ENCODE assay signal across 17 cellular contexts in the genomic region with DNA sequence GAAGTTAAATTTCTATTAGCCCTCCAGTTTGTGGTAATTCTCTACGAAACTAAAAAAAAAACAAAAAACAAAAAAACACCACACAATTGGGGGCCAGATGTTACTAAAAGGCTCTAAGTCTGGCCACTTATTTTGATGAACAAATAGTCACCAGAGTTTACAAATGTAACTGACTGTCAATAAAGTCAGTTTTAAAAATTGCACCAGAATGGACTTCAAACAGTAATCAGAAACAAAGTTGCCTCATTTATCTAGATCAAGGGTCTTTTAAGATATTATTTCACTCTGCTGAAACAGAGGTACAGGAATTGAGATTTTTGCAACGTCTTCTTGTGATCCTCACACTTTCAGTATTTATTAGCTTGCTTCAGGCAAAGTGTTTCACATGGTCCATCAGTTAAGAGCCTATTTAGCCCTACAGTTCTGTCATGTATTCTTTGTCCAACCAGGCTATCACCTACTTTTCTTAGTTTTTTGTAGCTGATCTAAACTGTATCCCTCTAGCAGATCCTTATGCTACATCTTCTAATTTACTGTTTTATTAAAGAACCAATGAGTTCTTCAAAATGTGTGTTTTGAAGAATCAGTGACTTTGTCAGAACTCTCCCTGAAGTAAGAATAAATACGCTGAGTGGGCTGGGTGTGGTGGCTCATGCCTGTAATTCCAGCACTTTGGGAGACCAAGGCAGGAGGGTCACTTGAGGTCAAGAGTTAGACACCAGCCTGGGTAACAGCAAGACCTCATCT.
DNase-seq lines count a peak whose midpoint lies in the region; ATAC-seq and TF ChIP-seq lines count a peak whose summit lies in the region.
"Had no signal": no experiment of that assay in that cellular context is flagged by ENCODE, and none has a peak within 500 bp of the region (broad histone marks: within the 10 kb centered on the region; RNA-seq: fewer than 3 reads in every experiment).

No MANE protein-coding gene starts in this region.

- TF ChIP-seq CTCF in HFFc6 (IDR thresholded peaks at IDR 0.05) (no peak), upper lobe of right lung (IDR thresholded peaks at IDR 0.05) (no peak)

- H4K8ac ChIP-seq in mesenchymal stem cell (ENCODE audit: low read length), result no peak overlapping the region

- H3K4ac ChIP-seq in mesenchymal stem cell (ENCODE audit: low read depth in 1 of 2, low read length in 2 of 2), result no peak overlapping the region

- H3K27ac Mint-ChIP-seq in HFFc6 (peak overlapping the region; percentile 45), T-cell (no peak overlapping the region)
- peak overlapping the region; percentile 26 to 77 for H3K27ac Mint-ChIP-seq in effector memory CD8-positive, alpha-beta T cell
- H3K27ac Mint-ChIP-seq: GM23338 had no signal

- H3K4me2 ChIP-seq in mesenchymal stem cell (ENCODE audit: low read length, poor library complexity, severe bottlenecking), result no peak overlapping the region
- H3K4me2 ChIP-seq: GM23338 had no signal

- H2BK5ac ChIP-seq in mesenchymal stem cell (ENCODE audit: low read depth, low read length, poor library complexity, severe bottlenecking), result peak overlapping the region; percentile 66

- H3K79me1 ChIP-seq in mesenchymal stem cell (replicated peaks; ENCODE audit: low read length, poor library complexity, severe bottlenecking), result peaks cover 16% of the 10 kb centered on the region

- intact Hi-C loops in upper lobe of right lung (cut with DNase I), result no loop called here

- no peak overlapping the region for H2BK15ac ChIP-seq in mesenchymal stem cell (ENCODE audit: low read depth, poor library complexity, severe bottlenecking)

- H3K27ac ChIP-seq in mesenchymal stem cell (ENCODE audit: low read length, poor library complexity, severe bottlenecking), result no peak overlapping the region
- no peak overlapping the region for H3K27ac ChIP-seq in upper lobe of right lung
- H3K27ac ChIP-seq: SJCRH30 had no signal

- no peak overlapping the region for H2BK120ac ChIP-seq in mesenchymal stem cell (ENCODE audit: low read depth, low read length)

- no peak overlapping the region for H3K4me3 Mint-ChIP-seq in HFFc6
- H3K4me3 Mint-ChIP-seq in effector memory CD8-positive, alpha-beta T cell, result no peak overlapping the region
- no peak overlapping the region for H3K4me3 Mint-ChIP-seq in T-cell
- H3K4me3 Mint-ChIP-seq: CD4-positive, alpha-beta memory T cell; GM23338 had no signal

- H3K4me1 ChIP-seq in mesenchymal stem cell (ENCODE audit: control insufficient read depth, insufficient read depth, low read depth, low read length) (peaks cover 5% of the 10 kb centered on the region), upper lobe of right lung (no peaks in the 10 kb centered on the region)
- H3K4me1 ChIP-seq: SJCRH30 had no signal

- H3K36me3 Mint-ChIP-seq in HFFc6 (ENCODE audit: low read depth) (peaks cover 60% of the 10 kb centered on the region), T-cell (peaks cover 52% of the 10 kb centered on the region)
- H3K36me3 Mint-ChIP-seq in effector memory CD8-positive, alpha-beta T cell (ENCODE audit: insufficient read depth), result peaks cover 36% of the 10 kb centered on the region

- H3K36me3 ChIP-seq in mesenchymal stem cell (ENCODE audit: control insufficient read depth in 1 of 2, insufficient read depth in 2 of 2, low read depth in 1 of 2, low read length in 2 of 2) (peaks cover 6 to 94% of the 10 kb centered on the region in 2 experiments), upper lobe of right lung (peaks cover 34% of the 10 kb centered on the region)

- H3K27me3 Mint-ChIP-seq in HFFc6 (ENCODE audit: insufficient read depth), result no peaks in the 10 kb centered on the region
- no peaks in the 10 kb centered on the region for H3K27me3 Mint-ChIP-seq in effector memory CD8-positive, alpha-beta T cell
- H3K27me3 Mint-ChIP-seq in T-cell, result no peaks in the 10 kb centered on the region
- H3K27me3 Mint-ChIP-seq: CD4-positive, alpha-beta memory T cell had no signal

- H3K4me3 ChIP-seq in mesenchymal stem cell (ENCODE audit: insufficient read depth in 1 of 2, low read depth in 1 of 2, low read length in 2 of 2) (no peak overlapping the region), upper lobe of right lung (no peak overlapping the region)
- H3K4me3 ChIP-seq: GM23338, SJCRH30 had no signal

- H3K9ac ChIP-seq in mesenchymal stem cell (ENCODE audit: low read length), result no peak overlapping the region

- H3K18ac ChIP-seq in mesenchymal stem cell (ENCODE audit: low read depth in 1 of 2, low read length in 2 of 2), result no peak overlapping the region

- no peak overlapping the region for H4K91ac ChIP-seq in mesenchymal stem cell (ENCODE audit: low read length)

- ATAC-seq in effector memory CD8-positive, alpha-beta T cell (replicated peaks), result no peak
- ATAC-seq in T-cell (replicated peaks in 1 of 4) (no peak), GM18909 (IDR thresholded peaks at IDR 0.05; ENCODE audit: poor library complexity, unreplicated experiment) (no peak), upper lobe of right lung (no peak)
- ATAC-seq: GM23338 had no signal

- CTCF ChIA-PET in T-cell (lab: Charles Lee), result no interaction called here

- H3K14ac ChIP-seq in mesenchymal stem cell (ENCODE audit: low read length in 2 of 2), result no peak overlapping the region

- H3K9me3 ChIP-seq in mesenchymal stem cell (ENCODE audit: control insufficient read depth, low read length) (no peaks in the 10 kb centered on the region), upper lobe of right lung (no peaks in the 10 kb centered on the region)
- H3K9me3 ChIP-seq: SJCRH30 had no signal

- DNase-seq in HFFc6 (no peak), mesenchymal stem cell (no peak), T-helper 1 cell (no peak), T-cell (no peak), upper lobe of right lung (no peak)
- DNase-seq in effector memory CD8-positive, alpha-beta T cell, result no peak
- DNase-seq: Calu3; CD4-positive, alpha-beta memory T cell; DMS53; KG1; NCI-H1436 treated with DMSO at 0.1 percent for 48 hours; NCI-H2029 treated with DMSO at 0.1 percent for 48 hours; NCI-H510A; NCI-H774; SJCRH30 had no signal

- H2BK12ac ChIP-seq in mesenchymal stem cell (ENCODE audit: low read length in 2 of 2), result no peak overlapping the region

- no peak overlapping the region for H2AK5ac ChIP-seq in mesenchymal stem cell (ENCODE audit: low read length, severe bottlenecking)

- no peak overlapping the region for H3K23ac ChIP-seq in mesenchymal stem cell (ENCODE audit: low read length in 2 of 2)

- H2AFZ ChIP-seq in mesenchymal stem cell (ENCODE audit: low read depth, low read length), result no peak overlapping the region
- H2AFZ ChIP-seq: GM23338 had no signal

- WGBS in mesenchymal stem cell, result 88% methylated on average over 2 of the region's 3 CpGs

- POLR2A ChIA-PET in T-cell (lab: Charles Lee), result no interaction called here

- H3K27me3 ChIP-seq in mesenchymal stem cell (ENCODE audit: control insufficient read depth in 1 of 2, insufficient read depth in 1 of 2, low read length in 2 of 2), result no peaks in the 10 kb centered on the region
- no peaks in the 10 kb centered on the region for H3K27me3 ChIP-seq in upper lobe of right lung
- H3K27me3 ChIP-seq: SJCRH30 had no signal

- no peaks in the 10 kb centered on the region for H3K9me3 Mint-ChIP-seq in HFFc6
- no peaks in the 10 kb centered on the region for H3K9me3 Mint-ChIP-seq in effector memory CD8-positive, alpha-beta T cell
- no peaks in the 10 kb centered on the region for H3K9me3 Mint-ChIP-seq in T-cell
- H3K9me3 Mint-ChIP-seq: CD4-positive, alpha-beta memory T cell; GM23338 had no signal

- H3K4me1 Mint-ChIP-seq in HFFc6 (ENCODE audit: low read depth) (peaks cover 42% of the 10 kb centered on the region), T-cell (peaks cover 0 to 3% (median 0%) of the 10 kb centered on the region in 3 donors)
- H3K4me1 Mint-ChIP-seq in effector memory CD8-positive, alpha-beta T cell (ENCODE audit: low read depth in 2 of 2), result peaks cover 0 to 7% of the 10 kb centered on the region in 2 donors

Comparison
In these comparisons a context has a peak if more than half of its experiments do, and no peak if none do; other contexts are left out.
1. H3K27ac Mint-ChIP-seq: peak in HFFc6 (single experiment) and effector memory CD8-positive, alpha-beta T cell (2 of 2); none in T-cell (0 of 2).